1 cellular context compared by ENCODE assay signal in the genomic region with DNA sequence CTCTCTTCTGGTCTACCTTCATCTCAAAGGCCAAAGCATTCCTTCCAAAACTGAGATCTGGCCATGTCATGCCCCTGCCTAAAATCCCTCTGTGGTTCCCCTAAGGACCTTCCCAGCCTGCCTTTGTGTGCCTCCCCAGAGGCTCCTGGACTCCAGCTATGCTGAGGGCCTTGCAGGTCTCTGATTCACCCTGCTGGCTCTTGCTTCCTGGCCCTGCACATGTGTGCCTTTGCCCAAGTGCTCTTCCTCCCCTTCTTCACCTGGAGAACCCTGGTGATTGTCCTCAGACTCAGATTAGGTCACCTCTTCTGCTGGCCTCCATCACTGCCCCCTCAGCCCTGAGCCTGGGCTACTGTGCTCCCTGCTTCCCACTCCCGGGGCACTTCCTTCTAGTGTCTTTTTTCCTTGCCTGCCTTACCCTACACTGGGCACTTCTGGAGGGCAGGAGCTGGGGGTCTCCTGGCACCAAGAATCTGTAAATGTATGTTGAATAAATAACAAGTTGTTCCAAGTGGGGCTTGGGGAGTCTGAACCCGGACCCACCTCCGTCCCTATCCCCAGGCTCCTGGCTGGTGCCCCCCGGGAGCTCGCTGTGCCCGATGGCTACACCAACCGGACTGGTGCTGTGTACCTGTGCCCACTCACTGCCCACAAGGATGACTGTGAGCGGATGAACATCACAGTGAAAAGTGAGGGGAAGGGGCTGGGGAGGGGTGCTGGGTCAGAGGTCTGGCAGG.
TF ChIP-seq lines count a peak whose summit lies in the region.

No MANE protein-coding gene starts in this region.

TF ChIP-seq in IMR-90, 13 proteins besides CTCF, POLR2A, EP300 and RAD21:
- TF ChIP-seq BHLHE40 (IDR thresholded peaks at IDR 0.05; ENCODE audit: low read depth, low read length) (no peak), CEBPB (IDR thresholded peaks at IDR 0.05; ENCODE audit: low read depth, low read length) (no peak), RFX5 (IDR thresholded peaks at IDR 0.05; ENCODE audit: low read depth, low read length) (no peak), CHD1 (IDR thresholded peaks at IDR 0.05; ENCODE audit: low read depth, low read length) (no peak), MAFK (IDR thresholded peaks at IDR 0.05; ENCODE audit: low read depth, low read length) (no peak), USF2 (IDR thresholded peaks at IDR 0.05; ENCODE audit: low read depth, low read length) (no peak), MAZ (IDR thresholded peaks at IDR 0.05; ENCODE audit: borderline replicate concordance, low read depth, low read length) (no peak), FOS (IDR thresholded peaks at IDR 0.05; ENCODE audit: low read depth, low read length) (no peak), SMC3 (IDR thresholded peaks at IDR 0.05; ENCODE audit: low read depth, low read length) (no peak), RCOR1 (IDR thresholded peaks at IDR 0.05; ENCODE audit: insufficient replicate concordance, low read length) (no peak), NFE2L2 (IDR thresholded peaks at IDR 0.05; ENCODE audit: low read depth, low read length) (no peak), MXI1 (IDR thresholded peaks at IDR 0.05; ENCODE audit: borderline replicate concordance, low read depth, low read length) (no peak)
- TF ChIP-seq, protein P1, sequence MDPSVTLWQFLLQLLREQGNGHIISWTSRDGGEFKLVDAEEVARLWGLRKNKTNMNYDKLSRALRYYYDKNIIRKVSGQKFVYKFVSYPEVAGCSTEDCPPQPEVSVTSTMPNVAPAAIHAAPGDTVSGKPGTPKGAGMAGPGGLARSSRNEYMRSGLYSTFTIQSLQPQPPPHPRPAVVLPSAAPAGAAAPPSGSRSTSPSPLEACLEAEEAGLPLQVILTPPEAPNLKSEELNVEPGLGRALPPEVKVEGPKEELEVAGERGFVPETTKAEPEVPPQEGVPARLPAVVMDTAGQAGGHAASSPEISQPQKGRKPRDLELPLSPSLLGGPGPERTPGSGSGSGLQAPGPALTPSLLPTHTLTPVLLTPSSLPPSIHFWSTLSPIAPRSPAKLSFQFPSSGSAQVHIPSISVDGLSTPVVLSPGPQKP (IDR thresholded peaks at IDR 0.05; ENCODE audit: borderline replicate concordance, low read depth, low read length), result no peak
